ENCODE assay signal across 15 cellular contexts in the genomic region with DNA sequence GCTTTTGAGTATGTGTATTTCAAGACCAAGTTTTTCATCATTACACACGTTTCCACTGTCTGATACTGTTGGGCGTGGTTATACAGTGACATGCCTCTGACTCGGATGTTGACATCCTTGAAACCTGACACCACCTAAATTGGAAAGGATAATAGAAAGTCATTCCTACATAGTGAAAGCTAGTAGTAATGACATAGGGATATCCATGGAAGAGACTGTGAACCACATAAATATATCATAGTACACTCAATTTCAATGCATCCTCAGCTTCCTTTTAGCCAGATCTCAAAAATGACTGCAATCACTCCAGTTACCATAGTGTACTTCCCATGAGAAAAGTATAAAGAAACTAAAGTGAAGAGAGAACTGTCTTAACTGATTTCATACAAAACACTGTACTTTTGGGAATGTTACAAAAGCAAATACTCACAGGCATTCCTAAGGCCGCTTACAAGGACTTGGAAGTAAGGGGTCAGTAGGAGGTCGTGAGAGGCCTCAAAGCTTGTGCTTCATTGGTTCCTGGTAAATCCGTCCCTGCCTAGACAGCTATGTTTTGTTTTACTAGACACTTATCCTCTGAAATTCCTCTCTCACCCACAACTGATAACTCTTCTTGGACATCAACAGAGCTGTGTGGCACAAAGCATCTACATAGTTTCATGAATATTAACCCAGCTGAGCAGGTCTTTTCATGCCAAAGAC.
DNase-seq lines count a peak whose midpoint lies in the region; ATAC-seq, FAIRE-seq and TF ChIP-seq lines count a peak whose summit lies in the region.
"Had no signal": no experiment of that assay in that cellular context is flagged by ENCODE, and none has a peak within 500 bp of the region (broad histone marks: within the 10 kb centered on the region; RNA-seq: fewer than 3 reads in every experiment).

No MANE protein-coding gene starts in this region.

- H3K4me3 Mint-ChIP-seq in astrocyte (ENCODE audit: unreplicated experiment): no peak overlapping the region
- H3K4me3 Mint-ChIP-seq in T-helper 2 cell treated with Interferon-gamma antibody and Interleukin-4, amounts not matched to agents 5 μg/mL and 100 μg/mL, for 36 hours: no peak overlapping the region
- H3K4me3 Mint-ChIP-seq: activated B cell treated with CpG ODN at 0.5 μM for 24 hours; stimulated activated effector memory CD8-positive, alpha-beta T cell treated with anti-CD3 and anti-CD28 coated beads, Interleukin-12 subunit alpha, Interleukin-12 subunit beta, amount 100 ng/mL, for 72 hours had no signal

- H2AFZ ChIP-seq in astrocyte (ENCODE audit: low read depth, low read length): peak overlapping the region; percentile 49

- H4K20me1 ChIP-seq in astrocyte (ENCODE audit: insufficient read depth, low read length): no peaks in the 10 kb centered on the region

- H3K27me3 Mint-ChIP-seq in astrocyte (ENCODE audit: low read depth, unreplicated experiment): no peaks in the 10 kb centered on the region
- H3K27me3 Mint-ChIP-seq in T-helper 2 cell treated with Interferon-gamma antibody and Interleukin-4, amounts not matched to agents 5 μg/mL and 100 μg/mL, for 36 hours (ENCODE audit: low read depth): no peaks in the 10 kb centered on the region
- H3K27me3 Mint-ChIP-seq: activated B cell treated with CpG ODN at 0.5 μM for 24 hours had no signal

- peak overlapping the region; percentile 57 for H3K4me2 ChIP-seq in astrocyte (ENCODE audit: low read length)

- no peak overlapping the region for H3K4me3 ChIP-seq in astrocyte (ENCODE audit: insufficient read depth, low read depth, low read length)

- H3K9me3 ChIP-seq in astrocyte (ENCODE audit: insufficient read depth, low read depth, low read length): no peaks in the 10 kb centered on the region

- no peaks in the 10 kb centered on the region for H3K4me1 ChIP-seq in astrocyte (ENCODE audit: insufficient read depth, low read length)

- H3K27me3 ChIP-seq in astrocyte (ENCODE audit: insufficient read depth, low read length): no peaks in the 10 kb centered on the region

- H3K79me2 ChIP-seq in astrocyte (ENCODE audit: insufficient read depth, low read length): no peaks in the 10 kb centered on the region

- TF ChIP-seq CTCF in astrocyte (IDR thresholded peaks at IDR 0.05; ENCODE audit: insufficient read depth, low read depth, low read length): no peak

- peaks cover 8% of the 10 kb centered on the region for H3K4me1 Mint-ChIP-seq in astrocyte (ENCODE audit: low read depth, unreplicated experiment)
- H3K4me1 Mint-ChIP-seq in T-helper 2 cell treated with Interferon-gamma antibody and Interleukin-4, amounts not matched to agents 5 μg/mL and 100 μg/mL, for 36 hours (ENCODE audit: low read depth): no peaks in the 10 kb centered on the region
- H3K4me1 Mint-ChIP-seq: activated B cell treated with CpG ODN at 0.5 μM for 24 hours; stimulated activated effector memory CD8-positive, alpha-beta T cell treated with anti-CD3 and anti-CD28 coated beads, Interleukin-12 subunit alpha, Interleukin-12 subunit beta, amount 100 ng/mL, for 72 hours had no signal

- ATAC-seq in HG03457 (IDR thresholded peaks at IDR 0.05; ENCODE audit: unreplicated experiment) (no peak), HG03135 (IDR thresholded peaks at IDR 0.05; ENCODE audit: unreplicated experiment) (no peak)
- ATAC-seq: Panc1; stimulated activated effector memory CD8-positive, alpha-beta T cell treated with anti-CD3 and anti-CD28 coated beads, Interleukin-12 subunit alpha, Interleukin-12 subunit beta, amount 100 ng/mL, for 72 hours had no signal

- no peak overlapping the region for H3K9ac ChIP-seq in astrocyte (ENCODE audit: low read length)

- peak; percentile 29 for FAIRE-seq in astrocyte (lab: Jason Lieb, UNC)

- no peaks in the 10 kb centered on the region for H3K36me3 ChIP-seq in astrocyte (ENCODE audit: insufficient read depth, low read length)

- DNase-seq in COLO668 (lab: John Stamatoyannopoulos, UW; ENCODE audit: unreplicated experiment) (peak; percentile 29), HuH-7.5 (ENCODE audit: low spot score) (peak; percentile 13), astrocyte (ENCODE audit: low read depth) (peak; percentile 88), left kidney (ENCODE audit: low read depth, low spot score) (peak; percentile 64), superior temporal gyrus (ENCODE audit: extremely low spot score) (no peak)
- DNase-seq in T-helper 2 cell treated with Interferon-gamma antibody and Interleukin-4, amounts not matched to agents 5 μg/mL and 100 μg/mL, for 36 hours (ENCODE audit: low spot score): no peak
- DNase-seq: activated B cell treated with CpG ODN at 0.5 μM for 24 hours, C1 segment of cervical spinal cord, dermis blood vessel endothelial cell, NCI-H1694 had no signal

- no peaks in the 10 kb centered on the region for H3K36me3 Mint-ChIP-seq in astrocyte (ENCODE audit: low read depth, unreplicated experiment)
- H3K36me3 Mint-ChIP-seq in T-helper 2 cell treated with Interferon-gamma antibody and Interleukin-4, amounts not matched to agents 5 μg/mL and 100 μg/mL, for 36 hours (ENCODE audit: low read depth): no peaks in the 10 kb centered on the region
- H3K36me3 Mint-ChIP-seq: stimulated activated effector memory CD8-positive, alpha-beta T cell treated with anti-CD3 and anti-CD28 coated beads, Interleukin-12 subunit alpha, Interleukin-12 subunit beta, amount 100 ng/mL, for 72 hours had no signal

- peak overlapping the region; percentile 74 for H3K27ac Mint-ChIP-seq in astrocyte (ENCODE audit: unreplicated experiment)
- H3K27ac Mint-ChIP-seq in T-helper 2 cell treated with Interferon-gamma antibody and Interleukin-4, amounts not matched to agents 5 μg/mL and 100 μg/mL, for 36 hours: no peak overlapping the region
- H3K27ac Mint-ChIP-seq: activated B cell treated with CpG ODN at 0.5 μM for 24 hours; activated T-helper 2 cell treated with anti-CD3 and anti-CD28 coated beads, Interferon-gamma antibody, Interleukin-2, Interleukin-4, amounts not matched to agents 10 μg/mL and 5 μg/mL and 100 μg/mL, durations not matched to agents 14 hours and 24 hours and 36 hours; stimulated activated effector memory CD8-positive, alpha-beta T cell treated with anti-CD3 and anti-CD28 coated beads, Interleukin-12 subunit alpha, Interleukin-12 subunit beta, amount 100 ng/mL, for 72 hours had no signal

- no peaks in the 10 kb centered on the region for H3K9me3 Mint-ChIP-seq in astrocyte (ENCODE audit: unreplicated experiment)
- no peaks in the 10 kb centered on the region for H3K9me3 Mint-ChIP-seq in T-helper 2 cell treated with Interferon-gamma antibody and Interleukin-4, amounts not matched to agents 5 μg/mL and 100 μg/mL, for 36 hours
- H3K9me3 Mint-ChIP-seq: activated B cell treated with CpG ODN at 0.5 μM for 24 hours; activated T-helper 2 cell treated with anti-CD3 and anti-CD28 coated beads, Interferon-gamma antibody, Interleukin-2, Interleukin-4, amounts not matched to agents 10 μg/mL and 5 μg/mL and 100 μg/mL, durations not matched to agents 14 hours and 24 hours and 36 hours; stimulated activated effector memory CD8-positive, alpha-beta T cell treated with anti-CD3 and anti-CD28 coated beads, Interleukin-12 subunit alpha, Interleukin-12 subunit beta, amount 100 ng/mL, for 72 hours had no signal

- peak overlapping the region; percentile 30 for H3K27ac ChIP-seq in astrocyte (ENCODE audit: low read depth, low read length)

Comparison
In these comparisons a context has a peak if more than half of its experiments do, and no peak if none do; other contexts are left out.
1. DNase-seq: peak in COLO668 (single experiment), HuH-7.5 (single experiment), astrocyte (single experiment) and left kidney (single experiment); none in T-helper 2 cell treated with Interferon-gamma antibody and Interleukin-4, amounts not matched to agents 5 μg/mL and 100 μg/mL, for 36 hours (single experiment) and superior temporal gyrus (single experiment).